ENCODE assay signal across 1 cellular context in the genomic region with DNA sequence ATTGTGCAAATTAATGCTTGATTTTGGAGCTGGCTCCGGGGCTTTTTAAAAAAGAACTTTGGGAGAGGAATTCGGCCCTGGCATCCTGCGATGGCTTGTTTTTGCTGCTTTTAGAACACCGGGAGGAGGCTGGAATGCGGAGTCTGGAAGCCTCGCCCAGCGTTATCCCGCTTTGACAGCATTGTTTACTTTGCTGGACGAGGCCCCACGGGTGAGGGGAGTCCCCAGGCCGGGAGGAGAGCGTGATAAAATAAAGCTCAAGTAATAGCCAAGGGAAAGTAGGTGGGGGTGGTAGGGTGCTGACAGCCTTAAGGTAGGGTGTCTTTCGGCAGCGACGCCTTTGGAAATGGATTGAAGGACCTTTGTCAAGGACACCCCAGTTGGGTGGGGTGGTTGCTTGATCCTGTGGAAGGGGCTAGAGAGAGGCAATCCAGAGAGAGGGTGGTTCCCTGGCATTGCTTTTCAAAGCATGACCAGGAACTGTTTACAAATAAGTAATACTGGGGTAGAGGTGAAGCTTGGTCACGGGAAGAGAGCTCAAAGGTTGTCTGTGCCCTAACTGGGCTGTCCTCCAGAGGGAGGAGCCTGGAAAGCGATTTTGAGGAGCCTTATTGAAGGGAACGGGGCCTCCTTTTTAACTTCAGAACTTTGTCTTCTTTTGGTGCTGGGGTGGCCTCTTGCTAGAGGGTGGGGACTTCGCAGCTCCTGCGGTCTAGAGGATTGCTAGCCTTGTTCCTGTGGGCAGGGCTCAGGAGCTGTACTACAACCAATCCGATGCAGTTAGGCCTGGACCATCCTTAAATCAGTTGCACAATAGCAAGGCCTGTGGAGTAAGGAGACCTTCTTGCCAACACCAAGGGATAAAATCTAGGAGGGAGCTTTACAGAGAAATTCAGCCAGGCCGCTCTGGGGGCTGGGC.
TF ChIP-seq lines count a peak whose summit lies in the region.

No MANE protein-coding gene starts in this region.

TF ChIP-seq in liver, 16 proteins besides CTCF, POLR2A, EP300 and RAD21 (continued from another document):
- TF ChIP-seq JUND (IDR thresholded peaks at IDR 0.05) (peak; percentile 51 to 52), HNF4G (IDR thresholded peaks at IDR 0.05) (peak; percentile 69), RXRA (IDR thresholded peaks at IDR 0.05) (peak; percentile 88 to 94), FOXA1 (IDR thresholded peaks at IDR 0.05) (peak; percentile 17)
- TF ChIP-seq, protein P1, sequence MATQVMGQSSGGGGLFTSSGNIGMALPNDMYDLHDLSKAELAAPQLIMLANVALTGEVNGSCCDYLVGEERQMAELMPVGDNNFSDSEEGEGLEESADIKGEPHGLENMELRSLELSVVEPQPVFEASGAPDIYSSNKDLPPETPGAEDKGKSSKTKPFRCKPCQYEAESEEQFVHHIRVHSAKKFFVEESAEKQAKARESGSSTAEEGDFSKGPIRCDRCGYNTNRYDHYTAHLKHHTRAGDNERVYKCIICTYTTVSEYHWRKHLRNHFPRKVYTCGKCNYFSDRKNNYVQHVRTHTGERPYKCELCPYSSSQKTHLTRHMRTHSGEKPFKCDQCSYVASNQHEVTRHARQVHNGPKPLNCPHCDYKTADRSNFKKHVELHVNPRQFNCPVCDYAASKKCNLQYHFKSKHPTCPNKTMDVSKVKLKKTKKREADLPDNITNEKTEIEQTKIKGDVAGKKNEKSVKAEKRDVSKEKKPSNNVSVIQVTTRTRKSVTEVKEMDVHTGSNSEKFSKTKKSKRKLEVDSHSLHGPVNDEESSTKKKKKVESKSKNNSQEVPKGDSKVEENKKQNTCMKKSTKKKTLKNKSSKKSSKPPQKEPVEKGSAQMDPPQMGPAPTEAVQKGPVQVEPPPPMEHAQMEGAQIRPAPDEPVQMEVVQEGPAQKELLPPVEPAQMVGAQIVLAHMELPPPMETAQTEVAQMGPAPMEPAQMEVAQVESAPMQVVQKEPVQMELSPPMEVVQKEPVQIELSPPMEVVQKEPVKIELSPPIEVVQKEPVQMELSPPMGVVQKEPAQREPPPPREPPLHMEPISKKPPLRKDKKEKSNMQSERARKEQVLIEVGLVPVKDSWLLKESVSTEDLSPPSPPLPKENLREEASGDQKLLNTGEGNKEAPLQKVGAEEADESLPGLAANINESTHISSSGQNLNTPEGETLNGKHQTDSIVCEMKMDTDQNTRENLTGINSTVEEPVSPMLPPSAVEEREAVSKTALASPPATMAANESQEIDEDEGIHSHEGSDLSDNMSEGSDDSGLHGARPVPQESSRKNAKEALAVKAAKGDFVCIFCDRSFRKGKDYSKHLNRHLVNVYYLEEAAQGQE (IDR thresholded peaks at IDR 0.05) = no peak
- TF ChIP-seq, protein P2, sequence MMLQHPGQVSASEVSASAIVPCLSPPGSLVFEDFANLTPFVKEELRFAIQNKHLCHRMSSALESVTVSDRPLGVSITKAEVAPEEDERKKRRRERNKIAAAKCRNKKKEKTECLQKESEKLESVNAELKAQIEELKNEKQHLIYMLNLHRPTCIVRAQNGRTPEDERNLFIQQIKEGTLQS (IDR thresholded peaks at IDR 0.05) = no peak
TF ChIP-seq in liver: peak in this region for 13.
